23 cellular contexts compared by ENCODE assay signal in the genomic region with DNA sequence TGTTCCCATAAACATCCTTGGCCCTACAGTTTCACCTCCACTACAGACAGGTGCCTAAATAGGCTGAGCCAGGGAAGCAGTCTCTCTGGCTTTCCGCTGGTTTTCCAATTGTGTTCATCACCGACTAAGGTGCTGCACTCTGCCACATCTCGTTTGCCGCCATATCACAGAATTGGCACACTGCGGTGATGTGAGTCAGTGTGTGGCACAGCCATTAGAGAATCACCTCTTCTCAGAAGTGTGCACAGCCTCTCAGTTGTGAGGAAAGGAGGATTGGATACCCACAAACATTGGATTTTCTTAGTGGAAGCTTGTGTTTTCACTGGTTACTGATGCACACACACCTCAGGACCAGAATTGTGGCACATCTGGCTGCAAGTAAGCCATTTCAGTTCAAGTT.
"Had no signal": no experiment of that assay in that cellular context is flagged by ENCODE, and none has a peak within 500 bp of the region (broad histone marks: within the 10 kb centered on the region; RNA-seq: fewer than 3 reads in every experiment).

No MANE protein-coding gene starts in this region.

- H3K27me3 ChIP-seq: body of pancreas had no signal

- H3K27ac ChIP-seq: body of pancreas had no signal

- DNase-seq: activated CD4-positive, alpha-beta T cell treated with anti-CD3 and anti-CD28 coated beads for 36 hours; activated CD4-positive, alpha-beta T cell treated with anti-CD3 and anti-CD28 coated beads, Interleukin-2, amount 10 ng/mL, durations not matched to agents 7 days and 5 days; activated CD4-positive, alpha-beta T cell treated with anti-CD3 and anti-CD28 coated beads, Interleukin-2, amount 50 U/mL, for 48 hours; activated CD8-positive, alpha-beta T cell treated with anti-CD3 and anti-CD28 coated beads, Interleukin-2, amount 10 ng/mL, durations not matched to agents 7 days and 5 days; activated gamma-delta T cell; activated naive CD4-positive, alpha-beta T cell treated with Interleukin-2 at 50 U/mL for 16 hours; activated naive CD8-positive, alpha-beta T cell treated with anti-CD3 and anti-CD28 coated beads, Interleukin-2, amount 10 ng/mL, durations not matched to agents 7 days and 5 days; activated T-cell treated with anti-CD3 and anti-CD28 coated beads, Interleukin-2, amount 50 U/mL, for 24 hours; amygdala; body of pancreas; NCI-H1092 treated with DMSO at 0.1 percent for 48 hours; NCI-H1436; NCI-H1694; NCI-H1930; NCI-H345; NCI-H524 treated with DMSO at 0.1 percent for 48 hours; SIG-M5; T-helper 1 cell; T-helper 2 cell; T-helper 9 cell had no signal

- H3K9me3 ChIP-seq: body of pancreas had no signal

- ATAC-seq: activated CD4-positive, alpha-beta T cell treated with anti-CD3 and anti-CD28 coated beads for 36 hours; activated CD8-positive, alpha-beta T cell treated with anti-CD3 and anti-CD28 coated beads, Interleukin-2, amount 10 ng/mL, durations not matched to agents 7 days and 5 days; body of pancreas; K562; Panc1; SK-N-SH treated with all-trans-retinoic acid at 6 μM for 48 hours had no signal

- H3K4me1 ChIP-seq: body of pancreas had no signal

- H3K4me3 ChIP-seq: body of pancreas, K562 had no signal
